Comparison of ENCODE assay signal across 15 cellular contexts in the genomic region with DNA sequence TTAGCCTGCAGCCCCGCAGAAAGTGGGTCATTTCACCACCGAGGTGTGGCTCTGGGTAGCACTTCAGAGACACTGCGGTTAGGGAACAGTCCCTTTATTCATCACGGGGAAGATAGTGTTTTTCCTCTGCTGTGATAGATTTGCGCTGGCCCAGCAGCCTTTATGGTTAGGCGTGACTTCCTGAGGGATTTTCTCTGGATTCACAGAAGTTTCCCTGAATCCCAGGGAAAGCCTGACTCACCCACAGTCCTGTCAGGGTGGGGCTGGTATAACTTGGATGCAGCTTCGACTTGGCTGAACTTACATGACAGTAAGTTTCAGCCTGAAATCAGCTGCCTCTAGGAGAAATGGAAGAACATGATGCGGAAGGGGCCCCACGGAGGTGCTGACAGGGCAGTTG.
DNase-seq lines count a peak whose midpoint lies in the region; ATAC-seq, FAIRE-seq and TF ChIP-seq lines count a peak whose summit lies in the region.
"Had no signal": no experiment of that assay in that cellular context is flagged by ENCODE, and none has a peak within 500 bp of the region (broad histone marks: within the 10 kb centered on the region; RNA-seq: fewer than 3 reads in every experiment).

No MANE protein-coding gene starts in this region.

- H2BK15ac ChIP-seq in IMR-90 (ENCODE audit: low read depth, low read length): no peak overlapping the region
- H2BK15ac ChIP-seq in H1 (ENCODE audit: low read length): no peak overlapping the region

- TF ChIP-seq EP300 in H1 (IDR thresholded peaks at IDR 0.05; ENCODE audit: borderline replicate concordance in 1 of 2, low read depth in 2 of 2, low read length in 2 of 2) (no peak), esophagus muscularis mucosa (IDR thresholded peaks at IDR 0.05) (no peak)

- H3K27me3 ChIP-seq in IMR-90 (ENCODE audit: control insufficient read depth, insufficient read depth, low read length): no peaks in the 10 kb centered on the region
- no peaks in the 10 kb centered on the region for H3K27me3 ChIP-seq in H1 (replicated peaks in 1 of 4; ENCODE audit: control insufficient read depth in 3 of 4, extremely low read depth in 1 of 4, insufficient read depth in 3 of 4, low read length in 3 of 4)
- H3K27me3 ChIP-seq in testis: no peaks in the 10 kb centered on the region
- H3K27me3 ChIP-seq in esophagus muscularis mucosa: no peaks in the 10 kb centered on the region
- no peaks in the 10 kb centered on the region for H3K27me3 ChIP-seq in mammary epithelial cell (ENCODE audit: insufficient read depth, low read length)

- H3K4me3 ChIP-seq in IMR-90 (ENCODE audit: insufficient read depth, low read depth, low read length) (no peak overlapping the region), H1 (ENCODE audit: extremely low read depth in 1 of 4, insufficient read depth in 2 of 4, low read depth in 3 of 4, low read length in 4 of 4) (no peak overlapping the region), kidney (ENCODE audit: low read length in 2 of 2) (no peak overlapping the region), testis (no peak overlapping the region), esophagus muscularis mucosa (no peak overlapping the region), mammary epithelial cell (replicated peaks in 1 of 3; ENCODE audit: insufficient read depth in 1 of 3, low read depth in 2 of 3, low read length in 3 of 3) (no peak overlapping the region)

- no peak overlapping the region for H4K8ac ChIP-seq in IMR-90 (ENCODE audit: low read depth in 2 of 2, low read length in 2 of 2)
- H4K8ac ChIP-seq in H1 (ENCODE audit: extremely low read depth, insufficient read depth, low read length): peak overlapping the region; percentile 57; the same call in 1 of the 2 replicates

- H3K36me3 ChIP-seq in IMR-90 (ENCODE audit: control insufficient read depth, insufficient read depth, low read length): no peaks in the 10 kb centered on the region
- H3K36me3 ChIP-seq in H1 (ENCODE audit: control insufficient read depth in 2 of 4, insufficient read depth in 4 of 4, low read length in 3 of 4): no peaks in the 10 kb centered on the region
- no peaks in the 10 kb centered on the region for H3K36me3 ChIP-seq in kidney (ENCODE audit: control insufficient read depth in 1 of 2, insufficient read depth in 2 of 2, low read length in 2 of 2)
- H3K36me3 ChIP-seq in testis (ENCODE audit: low read depth, missing control alignments): no peaks in the 10 kb centered on the region
- H3K36me3 ChIP-seq in esophagus muscularis mucosa: no peaks in the 10 kb centered on the region
- no peaks in the 10 kb centered on the region for H3K36me3 ChIP-seq in mammary epithelial cell (ENCODE audit: insufficient read depth, low read length)

- no peak overlapping the region for H3K9ac ChIP-seq in IMR-90 (ENCODE audit: low read depth, low read length)
- H3K9ac ChIP-seq in H1 (replicated peaks in 1 of 4; ENCODE audit: extremely low read depth in 1 of 4, low read depth in 3 of 4, low read length in 3 of 4): no peak overlapping the region
- H3K9ac ChIP-seq in kidney (ENCODE audit: low read length in 2 of 2): no peak overlapping the region
- H3K9ac ChIP-seq in mammary epithelial cell (ENCODE audit: insufficient read depth, low read length): no peak overlapping the region

- no peaks in the 10 kb centered on the region for H3K9me1 ChIP-seq in IMR-90 (ENCODE audit: insufficient read depth, low read length)

- H3K9me3 ChIP-seq in IMR-90 (ENCODE audit: control insufficient read depth, insufficient read depth, low read length) (no peaks in the 10 kb centered on the region), H1 (ENCODE audit: insufficient read depth in 2 of 2, low read depth in 1 of 2, low read length in 1 of 2) (no peaks in the 10 kb centered on the region), kidney (ENCODE audit: control insufficient read depth in 1 of 2, low read length in 2 of 2) (no peaks in the 10 kb centered on the region), testis (no peaks in the 10 kb centered on the region), esophagus muscularis mucosa (no peaks in the 10 kb centered on the region), mammary epithelial cell (replicated peaks; ENCODE audit: insufficient read depth, low read length) (no peaks in the 10 kb centered on the region)

- TF ChIP-seq CTCF in IMR-90 (conservative IDR thresholded peaks at IDR 0.05; ENCODE audit: low read depth, low read length) (no peak), H1 (IDR thresholded peaks at IDR 0.05; ENCODE audit: control extremely low read depth in 1 of 3, insufficient read depth in 1 of 3, low read depth in 1 of 3, low read length in 3 of 3) (no peak), kidney (IDR thresholded peaks at IDR 0.05; ENCODE audit: borderline replicate concordance, extremely low read depth, insufficient read depth) (no peak), testis (IDR thresholded peaks at IDR 0.05) (no peak), esophagus muscularis mucosa (IDR thresholded peaks at IDR 0.05) (no peak), mammary epithelial cell (conservative IDR thresholded peaks at IDR 0.05 in 1 of 2, IDR thresholded peaks at IDR 0.05 in 1 of 2; ENCODE audit: extremely low read depth in 1 of 2, insufficient read depth in 1 of 2, low read depth in 1 of 2, low read length in 2 of 2) (no peak)

- H2BK120ac ChIP-seq in IMR-90 (ENCODE audit: low read depth, low read length) (no peak overlapping the region), H1 (replicated peaks; ENCODE audit: low read depth, low read length) (no peak overlapping the region)

- no peak overlapping the region for H3K18ac ChIP-seq in IMR-90 (ENCODE audit: low read depth, low read length)
- no peak overlapping the region for H3K18ac ChIP-seq in H1 (ENCODE audit: extremely low read depth, low read length)

- no peak for TF ChIP-seq POLR2A in IMR-90 (IDR thresholded peaks at IDR 0.05; ENCODE audit: low read depth, low read length)
- TF ChIP-seq POLR2A in H1 (IDR thresholded peaks at IDR 0.05; ENCODE audit: control extremely low read depth in 1 of 2, low read depth in 2 of 2, low read length in 2 of 2): no peak
- no peak for TF ChIP-seq POLR2A in testis (IDR thresholded peaks at IDR 0.05)
- no peak for TF ChIP-seq POLR2A in esophagus muscularis mucosa (IDR thresholded peaks at IDR 0.05; ENCODE audit: low read depth)

- H3K23me2 ChIP-seq in H1 (ENCODE audit: low read depth, low read length): no peaks in the 10 kb centered on the region

- H3K56ac ChIP-seq in IMR-90 (ENCODE audit: extremely low read depth, insufficient read depth, low read length) (no peak overlapping the region), H1 (replicated peaks; ENCODE audit: insufficient read length, low read depth, low read length) (no peak overlapping the region)

- no peaks in the 10 kb centered on the region for H3K79me1 ChIP-seq in IMR-90 (ENCODE audit: low read depth in 1 of 2, low read length in 2 of 2)
- H3K79me1 ChIP-seq in H1 (ENCODE audit: low read depth, low read length): no peaks in the 10 kb centered on the region

- no peak overlapping the region for H2AK5ac ChIP-seq in IMR-90 (ENCODE audit: low read depth, low read length)
- no peak overlapping the region for H2AK5ac ChIP-seq in H1 (ENCODE audit: low read depth, low read length)

- 70% methylated on average over 2 of the region's 9 CpGs; no CpG with 5 or more reads in 1 of the 2 experiments for WGBS in IMR-90 (ENCODE audit: extremely low coverage in 2 of 2, insufficient read length in 1 of 2), 2 experiments
- WGBS in H1 (ENCODE audit: extremely low coverage in 1 of 2, insufficient coverage in 1 of 2, insufficient read length in 1 of 2, insufficient replicate concordance in 2 of 2, low coverage in 1 of 2, low lambda C conversion rate in 2 of 2, missing lambda C conversion rate in 1 of 2), 2 experiments: 92% methylated on average over 9 of the region's 9 CpGs; no CpG with 5 or more reads in 1 of the 2 experiments
- WGBS in testis, 2 donors: 53 to 75% methylated on average over 9 of the region's 9 CpGs
- WGBS in esophagus muscularis mucosa: 75% methylated on average over 8 of the region's 9 CpGs
- 89% methylated on average over 9 of the region's 9 CpGs for WGBS in mammary epithelial cell (ENCODE audit: low coverage, missing lambda C conversion rate)

- H2BK5ac ChIP-seq in IMR-90 (ENCODE audit: low read depth, low read length, poor library complexity, severe bottlenecking) (no peak overlapping the region), H1 (ENCODE audit: low read depth, low read length) (no peak overlapping the region)

- H3K4me1 ChIP-seq in IMR-90 (ENCODE audit: control insufficient read depth, insufficient read depth, low read length) (no peaks in the 10 kb centered on the region), H1 (replicated peaks in 1 of 4; ENCODE audit: control insufficient read depth in 3 of 4, insufficient read depth in 4 of 4, low read length in 3 of 4) (no peaks in the 10 kb centered on the region), kidney (ENCODE audit: control insufficient read depth in 1 of 2, insufficient read depth in 1 of 2, low read depth in 1 of 2, low read length in 2 of 2) (no peaks in the 10 kb centered on the region), testis (no peaks in the 10 kb centered on the region), esophagus muscularis mucosa (peaks cover 0 to 2% (median 0%) of the 10 kb centered on the region in 4 donors), mammary epithelial cell (ENCODE audit: insufficient read depth, low read length) (no peaks in the 10 kb centered on the region)

- intact Hi-C loops in IMR-90 (cut with micrococcal nuclease) (no loop called here), kidney (cut with DNase I) (no loop called here), testis (cut with DNase I; ENCODE audit: low total_unique reads) (no loop called here), esophagus muscularis mucosa (cut with DNase I) (no loop called here), mammary epithelial cell (cut with micrococcal nuclease) (no loop called here)

- POLR2A ChIA-PET in IMR-90 (lab: Charles Lee; ENCODE audit: unreplicated experiment) (no interaction called here), H1 (lab: Charles Lee; ENCODE audit: partially characterized antibody) (no interaction called here)

- CTCF ChIA-PET in IMR-90 (lab: Yijun Ruan, JAX): no interaction called here
- CTCF ChIA-PET in H1 (lab: Charles Lee; ENCODE audit: partially characterized antibody): no interaction called here
- CTCF ChIA-PET in mammary epithelial cell (lab: Charles Lee; ENCODE audit: low non-redundant PET): no interaction called here

- no peak overlapping the region for H2AFZ ChIP-seq in IMR-90 (replicated peaks; ENCODE audit: low read length, poor library complexity)
- H2AFZ ChIP-seq in H1 (ENCODE audit: low read length): no peak overlapping the region
- H2AFZ ChIP-seq in mammary epithelial cell (ENCODE audit: low read depth, low read length): no peak overlapping the region

- H2BK12ac ChIP-seq in H1 (ENCODE audit: low read depth, low read length): no peak overlapping the region

- no peak overlapping the region for H3K27ac ChIP-seq in IMR-90 (ENCODE audit: insufficient read depth, low read length)
- H3K27ac ChIP-seq in H1 (ENCODE audit: low read depth, low read length): no peak overlapping the region
- H3K27ac ChIP-seq in kidney (ENCODE audit: low read depth in 2 of 2, low read length in 2 of 2): no peak overlapping the region
- H3K27ac ChIP-seq in testis: no peak overlapping the region
- H3K27ac ChIP-seq in esophagus muscularis mucosa (replicated peaks in 1 of 4): no peak overlapping the region
- no peak overlapping the region for H3K27ac ChIP-seq in mammary epithelial cell (ENCODE audit: insufficient read depth, low read depth, low read length)

- H3K4me2 ChIP-seq in IMR-90 (ENCODE audit: low read depth, low read length) (no peak overlapping the region), H1 (ENCODE audit: insufficient read depth in 1 of 2, low read depth in 2 of 2, low read length in 2 of 2) (no peak overlapping the region), mammary epithelial cell (ENCODE audit: insufficient read depth, low read depth, low read length) (no peak overlapping the region)

- dilution Hi-C loops in IMR-90 (cut with HindIII; ENCODE audit: low sequenced_read_pairs, unreplicated experiment) (no loop called here), mammary epithelial cell (cut with HindIII; ENCODE audit: low sequenced_read_pairs) (no loop called here)

- TF ChIP-seq RAD21 in IMR-90 (IDR thresholded peaks at IDR 0.05; ENCODE audit: low read length) (no peak), H1 (IDR thresholded peaks at IDR 0.05 in 1 of 2, conservative IDR thresholded peaks at IDR 0.05 in 1 of 2; ENCODE audit: low read depth in 2 of 2, low read length in 2 of 2) (no peak)

- ATAC-seq in IMR-90 (ENCODE audit: low read depth): no peak
- ATAC-seq: activated CD4-positive, CD25-positive, alpha-beta regulatory T cell treated with anti-CD3 and anti-CD28 coated beads, Interleukin-2, amount 50 U/mL, for 24 hours; stimulated activated naive CD8-positive, alpha-beta T cell treated with anti-CD3 and anti-CD28 coated beads, Interleukin-15, amount 100 ng/mL, for 72 hours had no signal

- no peak overlapping the region for H3K4ac ChIP-seq in IMR-90 (ENCODE audit: low read depth, low read length)
- H3K4ac ChIP-seq in H1 (replicated peaks; ENCODE audit: insufficient read length, low read depth, low read length): no peak overlapping the region

- H3K23ac ChIP-seq in IMR-90 (ENCODE audit: low read depth, low read length) (no peak overlapping the region), H1 (ENCODE audit: insufficient read length) (no peak overlapping the region)

- H3K79me2 ChIP-seq in H1 (ENCODE audit: control insufficient read depth in 1 of 2, insufficient read depth in 2 of 2, low read length in 2 of 2) (no peaks in the 10 kb centered on the region), mammary epithelial cell (ENCODE audit: insufficient read depth, low read length) (no peaks in the 10 kb centered on the region)

- H2AK9ac ChIP-seq in IMR-90 (replicated peaks; ENCODE audit: low read depth, low read length, poor library complexity): peak overlapping the region; percentile 28

- H4K20me1 ChIP-seq in IMR-90 (ENCODE audit: insufficient read depth, low read length) (no peaks in the 10 kb centered on the region), H1 (replicated peaks in 1 of 2; ENCODE audit: control insufficient read depth in 1 of 2, insufficient read depth in 2 of 2, low read length in 2 of 2) (no peaks in the 10 kb centered on the region), mammary epithelial cell (ENCODE audit: insufficient read depth, low read length) (no peaks in the 10 kb centered on the region)

- BruUV-seq in IMR-90 (replicated peaks; lab: Mats Ljungman, UMichigan) (no TSS peak), mammary epithelial cell (replicated peaks; lab: Mats Ljungman, UMichigan) (no TSS peak)

- H4K5ac ChIP-seq in IMR-90 (ENCODE audit: low read depth, low read length) (no peak overlapping the region), H1 (ENCODE audit: insufficient read length, low read depth, low read length) (no peak overlapping the region)

- H3K14ac ChIP-seq in IMR-90 (replicated peaks; ENCODE audit: low read depth, low read length) (no peak overlapping the region), H1 (ENCODE audit: insufficient read length) (no peak overlapping the region)

- DNase-seq in IMR-90: no peak
- no peak for DNase-seq in H1 (ENCODE audit: low read depth in 1 of 2, low spot score in 2 of 2)
- DNase-seq in kidney: peak; percentile 29
- peak; percentile 43 for DNase-seq in testis
- no peak for DNase-seq in esophagus muscularis mucosa (ENCODE audit: extremely low spot score)
- no peak for DNase-seq in mammary epithelial cell
- no peak for DNase-seq in CD1c-positive myeloid dendritic cell (ENCODE audit: extremely low spot score)
- no peak for DNase-seq in COR-L47 (lab: John Stamatoyannopoulos, UW)
- DNase-seq: anterior cingulate cortex; CD4-positive, alpha-beta memory T cell; effector CD8-positive, alpha-beta T cell; head of caudate nucleus; NCI-H1417; stimulated activated naive CD8-positive, alpha-beta T cell treated with anti-CD3 and anti-CD28 coated beads, Interleukin-15, amount 100 ng/mL, for 72 hours had no signal

- H2BK20ac ChIP-seq in IMR-90 (ENCODE audit: low read depth, low read length) (no peak overlapping the region), H1 (ENCODE audit: low read length) (no peak overlapping the region)

- in situ Hi-C loops in IMR-90 (cut with MboI; ENCODE audit: low sequenced_read_pairs) (no loop called here), mammary epithelial cell (cut with MboI; ENCODE audit: low sequenced_read_pairs in 2 of 2) (no loop called here)

- FAIRE-seq in H1 (lab: Jason Lieb, UNC) (no peak), kidney (lab: Jason Lieb, UNC) (no peak)

- H4K91ac ChIP-seq in IMR-90 (ENCODE audit: insufficient read depth, low read depth, low read length) (no peak overlapping the region), H1 (replicated peaks; ENCODE audit: insufficient read length, low read length) (no peak overlapping the region)

Comparison
In these comparisons a context has a peak if more than half of its experiments do, and no peak if none do; other contexts are left out.
1. DNase-seq: peak in kidney (single experiment) and testis (single experiment); none in IMR-90 (single experiment), H1 (0 of 2), esophagus muscularis mucosa (single experiment), mammary epithelial cell (single experiment), CD1c-positive myeloid dendritic cell (single experiment) and COR-L47 (single experiment).